In genomic region chr18:60984496-60984895, GRCh38 we compare ENCODE assay signal across 20 cellular contexts.
DNase-seq lines count a peak whose midpoint lies in the region; TF ChIP-seq lines count a peak whose summit lies in the region.
"Had no signal": no experiment of that assay in that cellular context is flagged by ENCODE, and none has a peak within 500 bp of the region (broad histone marks: within the 10 kb centered on the region; RNA-seq: fewer than 3 reads in every experiment).

No MANE protein-coding gene starts in this region.

- no peak overlapping the region for H2BK15ac ChIP-seq in mesenchymal stem cell (ENCODE audit: low read depth, poor library complexity, severe bottlenecking)

- WGBS in mesenchymal stem cell, result 5% methylated on average over 2 of the region's 4 CpGs

- H2BK5ac ChIP-seq in mesenchymal stem cell (ENCODE audit: low read depth, low read length, poor library complexity, severe bottlenecking), result no peak overlapping the region

- H3K4me3 ChIP-seq in AG10803 (ENCODE audit: low read length), result no peak overlapping the region
- H3K4me3 ChIP-seq in mesenchymal stem cell (ENCODE audit: insufficient read depth in 1 of 2, low read depth in 1 of 2, low read length in 2 of 2), result no peak overlapping the region
- no peak overlapping the region for H3K4me3 ChIP-seq in BE2C (ENCODE audit: low read depth, low read length)
- H3K4me3 ChIP-seq: ascending aorta, SK-N-MC, upper lobe of right lung had no signal

- no peaks in the 10 kb centered on the region for H3K79me1 ChIP-seq in mesenchymal stem cell (replicated peaks; ENCODE audit: low read length, poor library complexity, severe bottlenecking)

- no peak overlapping the region for H2BK12ac ChIP-seq in mesenchymal stem cell (ENCODE audit: low read length in 2 of 2)

- H2AK5ac ChIP-seq in mesenchymal stem cell (ENCODE audit: low read length, severe bottlenecking), result no peak overlapping the region

- H4K91ac ChIP-seq in mesenchymal stem cell (ENCODE audit: low read length), result no peak overlapping the region

- H3K27ac ChIP-seq in mesenchymal stem cell (ENCODE audit: low read length, poor library complexity, severe bottlenecking), result no peak overlapping the region
- H3K27ac ChIP-seq: ascending aorta, SK-N-MC, upper lobe of right lung had no signal

- no peaks in the 10 kb centered on the region for H3K9me3 ChIP-seq in mesenchymal stem cell (ENCODE audit: control insufficient read depth, low read length)
- H3K9me3 ChIP-seq in BE2C, result no peaks in the 10 kb centered on the region
- H3K9me3 ChIP-seq: ascending aorta, upper lobe of right lung had no signal

- no peak overlapping the region for H3K4ac ChIP-seq in mesenchymal stem cell (ENCODE audit: low read depth in 1 of 2, low read length in 2 of 2)

- H3K9ac ChIP-seq in mesenchymal stem cell (ENCODE audit: low read length), result no peak overlapping the region

- DNase-seq in AG10803 (ENCODE audit: low read depth), result peak; percentile 66
- DNase-seq in NCI-H226, result peak; percentile 43
- DNase-seq in dedifferentiated amniotic fluid mesenchymal stem cell (ENCODE audit: extremely low spot score), result peak; percentile 93
- DNase-seq in mesenchymal stem cell, result peak; percentile 86
- DNase-seq in BE2C, result no peak
- no peak for DNase-seq in OCI-M2 (lab: John Stamatoyannopoulos, UW; ENCODE audit: unreplicated experiment)
- DNase-seq in NCI-H748 treated with DMSO at 0.1 percent for 48 hours (lab: John Stamatoyannopoulos, UW), result no peak
- DNase-seq in UCSD-AML1 (lab: John Stamatoyannopoulos, UW; ENCODE audit: unreplicated experiment), result no peak
- DNase-seq: activated CD4-positive, alpha-beta T cell treated with anti-CD3 and anti-CD28 coated beads for 48 hours; activated CD8-positive, alpha-beta memory T cell treated with anti-CD3 and anti-CD28 coated beads, Interleukin-2, amount 50 U/mL, for 4 hours; activated effector memory CD4-positive, alpha-beta T cell treated with anti-CD3 and anti-CD28 coated beads, Interleukin-2, amount 50 U/mL, for 16 hours; AML-193; GDM1; kidney; NCI-H526 treated with DMSO at 0.1 percent for 48 hours; nephron progenitor cell; OCI-M1; upper lobe of right lung had no signal

- H2AFZ ChIP-seq in mesenchymal stem cell (ENCODE audit: low read depth, low read length), result no peak overlapping the region

- H2BK120ac ChIP-seq in mesenchymal stem cell (ENCODE audit: low read depth, low read length), result no peak overlapping the region

- H3K18ac ChIP-seq in mesenchymal stem cell (ENCODE audit: low read depth in 1 of 2, low read length in 2 of 2), result no peak overlapping the region

- H3K4me1 ChIP-seq in mesenchymal stem cell (ENCODE audit: control insufficient read depth, insufficient read depth, low read depth, low read length) (peaks cover 6% of the 10 kb centered on the region), BE2C (no peaks in the 10 kb centered on the region)
- H3K4me1 ChIP-seq: upper lobe of right lung had no signal

- no peak overlapping the region for H3K23ac ChIP-seq in mesenchymal stem cell (ENCODE audit: low read length in 2 of 2)

- no peak for TF ChIP-seq CTCF in AG10803 (conservative IDR thresholded peaks at IDR 0.05; ENCODE audit: low read length)
- no peak for TF ChIP-seq CTCF in BE2C (IDR thresholded peaks at IDR 0.05; ENCODE audit: low read depth, low read length)

- H3K4me2 ChIP-seq in mesenchymal stem cell (ENCODE audit: low read length, poor library complexity, severe bottlenecking), result no peak overlapping the region

- no peak overlapping the region for H3K14ac ChIP-seq in mesenchymal stem cell (ENCODE audit: low read length in 2 of 2)

- no peaks in the 10 kb centered on the region for H3K36me3 ChIP-seq in mesenchymal stem cell (ENCODE audit: control insufficient read depth in 1 of 2, insufficient read depth in 2 of 2, low read depth in 1 of 2, low read length in 2 of 2)
- H3K36me3 ChIP-seq in BE2C, result no peaks in the 10 kb centered on the region
- H3K36me3 ChIP-seq: ascending aorta, upper lobe of right lung had no signal

- no peaks in the 10 kb centered on the region for H3K27me3 ChIP-seq in mesenchymal stem cell (ENCODE audit: control insufficient read depth in 1 of 2, insufficient read depth in 1 of 2, low read length in 2 of 2)
- H3K27me3 ChIP-seq in BE2C, result no peaks in the 10 kb centered on the region
- H3K27me3 ChIP-seq: ascending aorta, upper lobe of right lung had no signal

- no peak overlapping the region for H4K8ac ChIP-seq in mesenchymal stem cell (ENCODE audit: low read length)

Comparison
In these comparisons a context has a peak if more than half of its experiments do, and no peak if none do; other contexts are left out.
1. DNase-seq: peak in AG10803 (single experiment), NCI-H226 (single experiment), dedifferentiated amniotic fluid mesenchymal stem cell (single experiment) and mesenchymal stem cell (single experiment); none in BE2C (single experiment), OCI-M2 (single experiment), NCI-H748 treated with DMSO at 0.1 percent for 48 hours (single experiment) and UCSD-AML1 (single experiment).